8 cellular contexts compared by ENCODE assay signal in the genomic region with DNA sequence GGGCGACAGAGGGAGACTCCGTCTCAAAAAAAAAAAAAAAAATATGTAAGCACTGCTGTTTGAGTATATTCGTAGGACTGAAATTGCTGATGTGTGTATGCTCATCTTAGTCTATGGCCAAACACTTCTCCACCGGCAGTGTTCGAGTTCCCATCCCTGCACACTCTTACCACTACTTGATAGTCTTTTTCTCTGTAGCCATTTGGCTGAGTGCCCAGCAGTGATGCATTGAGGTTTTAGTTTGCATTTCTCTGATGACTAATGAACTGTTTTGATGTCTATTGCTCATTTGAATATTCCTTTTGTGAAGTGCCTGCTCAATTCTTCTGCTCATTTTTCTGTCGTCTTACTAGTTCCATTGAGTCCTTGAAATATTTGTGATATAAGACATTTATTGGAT. TPM values are rescaled to one million over a fixed set of nuclear protein-coding genes. Genes with fewer than 3 reads are reported as not detected.
DNase-seq lines count a peak whose midpoint lies in the region; ATAC-seq and TF ChIP-seq lines count a peak whose summit lies in the region.

No MANE protein-coding gene starts in this region.

- H2BK15ac ChIP-seq in mesenchymal stem cell (ENCODE audit: low read depth, poor library complexity, severe bottlenecking) = no peak overlapping the region

- H3K27ac ChIP-seq in mesenchymal stem cell (ENCODE audit: low read length, poor library complexity, severe bottlenecking) = no peak overlapping the region

- no peak overlapping the region for H2BK5ac ChIP-seq in mesenchymal stem cell (ENCODE audit: low read depth, low read length, poor library complexity, severe bottlenecking)

- TF ChIP-seq EP300 in Ishikawa (IDR thresholded peaks at IDR 0.05; ENCODE audit: borderline replicate concordance) = no peak

- no peak overlapping the region for H2BK120ac ChIP-seq in mesenchymal stem cell (ENCODE audit: low read depth, low read length)

- no peak overlapping the region for H4K91ac ChIP-seq in mesenchymal stem cell (ENCODE audit: low read length)

- no peak overlapping the region for H3K18ac ChIP-seq in mesenchymal stem cell (ENCODE audit: low read depth in 1 of 2, low read length in 2 of 2)

- ATAC-seq in GM21390 (IDR thresholded peaks at IDR 0.05; ENCODE audit: unreplicated experiment) = peak; percentile 52

- no peak overlapping the region for H3K4ac ChIP-seq in mesenchymal stem cell (ENCODE audit: low read depth in 1 of 2, low read length in 2 of 2)

- H3K23ac ChIP-seq in mesenchymal stem cell (ENCODE audit: low read length in 2 of 2) = no peak overlapping the region

- no peaks in the 10 kb centered on the region for H3K27me3 ChIP-seq in mesenchymal stem cell (ENCODE audit: control insufficient read depth in 1 of 2, insufficient read depth in 1 of 2, low read length in 2 of 2)

- peaks cover 14% of the 10 kb centered on the region for H3K4me1 ChIP-seq in mesenchymal stem cell (ENCODE audit: control insufficient read depth, insufficient read depth, low read depth, low read length)

- H2BK12ac ChIP-seq in mesenchymal stem cell (ENCODE audit: low read length in 2 of 2) = no peak overlapping the region

- H4K8ac ChIP-seq in mesenchymal stem cell (ENCODE audit: low read length) = no peak overlapping the region

- H3K4me2 ChIP-seq in mesenchymal stem cell (ENCODE audit: low read length, poor library complexity, severe bottlenecking) = peak overlapping the region; percentile 24

- no peak overlapping the region for H2AFZ ChIP-seq in mesenchymal stem cell (ENCODE audit: low read depth, low read length)

- WGBS in mesenchymal stem cell = 70% methylated on average over 2 of the region's 6 CpGs

- no peak overlapping the region for H3K9ac ChIP-seq in mesenchymal stem cell (ENCODE audit: low read length)

- no peak overlapping the region for H2AK5ac ChIP-seq in mesenchymal stem cell (ENCODE audit: low read length, severe bottlenecking)

- H3K4me3 ChIP-seq in mesenchymal stem cell (ENCODE audit: insufficient read depth in 1 of 2, low read depth in 1 of 2, low read length in 2 of 2) = no peak overlapping the region

- H3K79me1 ChIP-seq in mesenchymal stem cell (replicated peaks; ENCODE audit: low read length, poor library complexity, severe bottlenecking) = peaks cover 9% of the 10 kb centered on the region

- H3K9me3 ChIP-seq in mesenchymal stem cell (ENCODE audit: control insufficient read depth, low read length) = no peaks in the 10 kb centered on the region

- H3K14ac ChIP-seq in mesenchymal stem cell (ENCODE audit: low read length in 2 of 2) = no peak overlapping the region

- peak; percentile 74 for DNase-seq in DMS153 treated with DMSO at 0.1 percent for 48 hours (lab: John Stamatoyannopoulos, UW; ENCODE audit: unreplicated experiment)
- DNase-seq in SW480 (ENCODE audit: low spot score) = peak; percentile 88
- peak; percentile 79 for DNase-seq in activated naive CD8-positive, alpha-beta T cell treated with anti-CD3 and anti-CD28 coated beads, Interleukin-2, amount 50 U/mL, for 16 hours (ENCODE audit: low read depth, low spot score)
- peak; percentile 98 for DNase-seq in mesenchymal stem cell
- peak in 5 of 6 experiments; percentile 23 to 61 (median 44) for DNase-seq in stimulated activated naive CD4-positive, alpha-beta T cell (lab: John Stamatoyannopoulos, UW)
- no peak for DNase-seq in mesenteric fat pad (ENCODE audit: low spot score)

- no peak for TF ChIP-seq RAD21 in Ishikawa (IDR thresholded peaks at IDR 0.05; ENCODE audit: low read depth)

- peaks cover 0 to 15% of the 10 kb centered on the region in 2 experiments for H3K36me3 ChIP-seq in mesenchymal stem cell (ENCODE audit: control insufficient read depth in 1 of 2, insufficient read depth in 2 of 2, low read depth in 1 of 2, low read length in 2 of 2)

TF ChIP-seq in Ishikawa, 13 proteins besides CTCF, POLR2A, EP300 and RAD21:
- TF ChIP-seq EGR1 (IDR thresholded peaks at IDR 0.05) (no peak), NFIC (IDR thresholded peaks at IDR 0.05) (peak; percentile 77)

RNA-seq across cellular contexts. Expression of a gene that starts 1.9 kb away (rescaled TPM):
- polyA plus RNA-seq in mesenchymal stem cell (2013, experiment 1 of 2) = 8.4 TPM
- polyA plus RNA-seq in mesenchymal stem cell (2013, experiment 2 of 2) = 7.2 TPM
- total RNA-seq in mesenteric fat pad = 12.5 TPM

RNA-seq across cellular contexts. Expression of a gene that starts 15.9 kb away (rescaled TPM):
- polyA plus RNA-seq in mesenchymal stem cell (2013, experiment 1 of 2) = 8.0 TPM
- 7.7 TPM for polyA plus RNA-seq in mesenchymal stem cell (2013, experiment 2 of 2)
- 22.2 TPM for total RNA-seq in mesenteric fat pad

RNA-seq across cellular contexts. Expression of a gene that starts 16.1 kb away (rescaled TPM):
- polyA plus RNA-seq in mesenchymal stem cell (2013, experiment 1 of 2) = 68.9 TPM
- polyA plus RNA-seq in mesenchymal stem cell (2013, experiment 2 of 2) = 68.3 TPM
- 121 TPM for total RNA-seq in mesenteric fat pad

RNA-seq across cellular contexts. Expression of a gene that starts 19.0 kb away (rescaled TPM):
- polyA plus RNA-seq in mesenchymal stem cell (2013, experiment 1 of 2) = 13.0 TPM
- 12.5 TPM for polyA plus RNA-seq in mesenchymal stem cell (2013, experiment 2 of 2)
- total RNA-seq in mesenteric fat pad = 10.8 TPM
